Comparison of ENCODE assay signal across 1 cellular context in genomic region chr1:22021061-22021460, GRCh38.
TF ChIP-seq lines count a peak whose summit lies in the region.

No MANE protein-coding gene starts in this region.

TF ChIP-seq in GM12878, 131 proteins besides CTCF, POLR2A, EP300 and RAD21:
- no peak for TF ChIP-seq CBX3 (IDR thresholded peaks at IDR 0.05; ENCODE audit: borderline replicate concordance, low read depth)
- no peak for TF ChIP-seq ESRRA (IDR thresholded peaks at IDR 0.05; ENCODE audit: low read length)
- no peak for TF ChIP-seq USF1 (IDR thresholded peaks at IDR 0.05; ENCODE audit: borderline replicate concordance, extremely low read length, insufficient read depth, low read depth, low read length)
- no peak for TF ChIP-seq SRF (IDR thresholded peaks at IDR 0.05; ENCODE audit: low read depth in 2 of 2, low read length in 2 of 2)
